8 cellular contexts compared by ENCODE assay signal in genomic region chr6:36196049-36196879, GRCh38. TPM values are rescaled to one million over a fixed set of nuclear protein-coding genes. Genes with fewer than 3 reads are reported as not detected.
DNase-seq lines count a peak whose midpoint lies in the region; ATAC-seq and TF ChIP-seq lines count a peak whose summit lies in the region.

BRPF3 (plus strand) TSS chr6:36196744; CDS start chr6:36200323, 3,579 bp downstream.

- no peaks in the 10 kb centered on the region for H3K9me3 ChIP-seq in aorta (ENCODE audit: control insufficient read depth, low read length)

- peak within 1 kb of the TSS; percentile 88 for H3K4me3 ChIP-seq in GM12865 (ENCODE audit: low read depth, low read length)
- peak within 1 kb of the TSS; percentile 59 for H3K4me3 ChIP-seq in astrocyte of the cerebellum (ENCODE audit: low read depth, low read length)
- peak within 1 kb of the TSS; percentile 72 to 96 for H3K4me3 ChIP-seq in aorta (ENCODE audit: low read length in 2 of 2)

- intact Hi-C loops in aorta (cut with DNase I), result loop anchor here (2.0 to 10.0 kb wide), 3 partner anchors 71 to 171 kb away; partner anchors contain the start of genes MAPK14 (in 2 of the 2) and SLC26A8 (in 1 of the 2)

- in situ Hi-C loops in astrocyte of the cerebellum (cut with HindIII; ENCODE audit: low sequenced_read_pairs), result no loop called here

- WGBS in aorta, 2 donors, result 1 to 2% methylated on average over 23 to 81 of the region's 81 CpGs

- peaks cover 0 to 9% of the 10 kb centered on the region in 2 donors for H3K36me3 ChIP-seq in aorta (ENCODE audit: control insufficient read depth in 1 of 2, insufficient read depth in 2 of 2, low read length in 1 of 2)

- TF ChIP-seq CTCF in GM12865 (IDR thresholded peaks at IDR 0.05; ENCODE audit: insufficient read depth, low read depth, low read length, missing control alignments), result peak; percentile 62
- peak; percentile 24 for TF ChIP-seq CTCF in astrocyte of the cerebellum (IDR thresholded peaks at IDR 0.05; ENCODE audit: low read depth, low read length, missing control alignments)

- H3K27me3 ChIP-seq in aorta (ENCODE audit: control insufficient read depth in 1 of 2, insufficient read depth in 2 of 2, low read length in 1 of 2), result no peaks in the 10 kb centered on the region

- ATAC-seq in HG02759 (IDR thresholded peaks at IDR 0.05; ENCODE audit: unreplicated experiment) (peak; percentile 64), aorta (ENCODE audit: low FRiP score) (peak; percentile 91)

- H3K27ac ChIP-seq in aorta (ENCODE audit: low read depth in 1 of 2, low read length in 2 of 2), result peak within 1 kb of the TSS; percentile 49 to 92

- peak; percentile 81 for DNase-seq in GM12865 (ENCODE audit: low read depth)
- peak; percentile 49 for DNase-seq in NCI-H1694 treated with DMSO at 0.1 percent for 48 hours (lab: John Stamatoyannopoulos, UW)
- peak; percentile 64 for DNase-seq in T-helper 9 cell
- peak; percentile 23 for DNase-seq in astrocyte of the cerebellum (ENCODE audit: low read depth)
- peak; percentile 79 to 81 for DNase-seq in hippocampal formation (lab: John Stamatoyannopoulos, UW)
- DNase-seq in retina, result peak; percentile 82
- DNase-seq in aorta, result peak; percentile 89 to 93

- H3K4me1 ChIP-seq in aorta (ENCODE audit: control insufficient read depth in 1 of 2, insufficient read depth in 2 of 2, low read length in 2 of 2), result no peaks in the 10 kb centered on the region

RNA-seq across cellular contexts. Expression of gene BRPF3, which starts in this region (rescaled TPM):
- 10 to 100 TPM; 26.4 to 32.9 TPM for total RNA-seq in aorta
- polyA plus RNA-seq in aorta, result 10 to 100 TPM in 1 of 2 donors, 1 to 10 TPM in 1; 8.4 to 11.3 TPM

Comparison
In these comparisons a context has a peak if more than half of its experiments do, and no peak if none do; other contexts are left out.
1. Peak in every context shown above with its lines: DNase-seq, ATAC-seq, H3K4me3 ChIP-seq and H3K27ac ChIP-seq.
2. DNase-seq: peak in every context shown above with its lines; median percentile 91 in aorta; 82 in retina; 81 in GM12865; 80 in hippocampal formation; 64 in T-helper 9 cell; 49 in NCI-H1694 treated with DMSO at 0.1 percent for 48 hours; 23 in astrocyte of the cerebellum.